ENCODE assay signal across 19 cellular contexts in genomic region chr10:60138026-60138425, GRCh38.
"Had no signal": no experiment of that assay in that cellular context is flagged by ENCODE, and none has a peak within 500 bp of the region (broad histone marks: within the 10 kb centered on the region; RNA-seq: fewer than 3 reads in every experiment).

No MANE protein-coding gene starts in this region.

- H3K27me3 ChIP-seq: colonic mucosa, gastroesophageal sphincter, pancreas, spleen, testis had no signal

- H3K4me3 Mint-ChIP-seq: activated CD4-positive, alpha-beta T cell treated with anti-CD3 and anti-CD28 coated beads, Interleukin-2, amount 10 ng/mL, durations not matched to agents 24 days and 14 days; activated T-helper 1 cell treated with anti-CD3 and anti-CD28 coated beads, Interleukin-12 subunit alpha, Interleukin-12 subunit beta, Interleukin-2, Interleukin-4 antibody, amounts not matched to agents 30 ng/mL and 10 ng/mL and 1 ng/mL, durations not matched to agents 14 hours and 24 hours and 36 hours; immature natural killer cell; memory B cell; neural crest cell had no signal

- ATAC-seq: gastroesophageal sphincter; left lobe of liver; pancreas; right cardiac atrium; stimulated activated naive CD8-positive, alpha-beta T cell treated with anti-CD3 and anti-CD28 coated beads, Interleukin-15, Interleukin-2, amounts not matched to agents 100 U/mL and 50 U/mL, for 24 hours had no signal

- H3K36me3 ChIP-seq: colonic mucosa, gastroesophageal sphincter, pancreas had no signal

- H3K4me3 ChIP-seq: gastroesophageal sphincter, pancreas, spleen, testis had no signal

- H3K9me3 ChIP-seq: colonic mucosa, gastroesophageal sphincter, pancreas, SK-N-SH, spleen, testis had no signal

- DNase-seq: activated CD4-positive, alpha-beta T cell treated with anti-CD3 and anti-CD28 coated beads, Interleukin-2, amount 10 ng/mL, durations not matched to agents 24 days and 14 days; activated naive CD4-positive, alpha-beta T cell treated with Interleukin-2 at 50 U/mL for 16 hours; colonic mucosa; effector CD8-positive, alpha-beta T cell; hippocampal formation; immature natural killer cell; pancreas; right cardiac atrium; SK-N-SH; spleen; stimulated activated CD4-positive, alpha-beta T cell treated with anti-CD3 and anti-CD28 coated beads, Interleukin-2, amount 100 ng/mL, for 24 hours; stimulated activated naive CD8-positive, alpha-beta T cell treated with anti-CD3 and anti-CD28 coated beads, Interleukin-15, Interleukin-2, amounts not matched to agents 100 U/mL and 50 U/mL, for 24 hours; T-helper 1 cell; testis had no signal

- H3K4me1 Mint-ChIP-seq: immature natural killer cell had no signal

- H3K9me2 ChIP-seq: SK-N-SH had no signal

- H3K9me3 Mint-ChIP-seq: activated CD4-positive, alpha-beta T cell treated with anti-CD3 and anti-CD28 coated beads, Interleukin-2, amount 10 ng/mL, durations not matched to agents 24 days and 14 days; activated T-helper 1 cell treated with anti-CD3 and anti-CD28 coated beads, Interleukin-12 subunit alpha, Interleukin-12 subunit beta, Interleukin-2, Interleukin-4 antibody, amounts not matched to agents 30 ng/mL and 10 ng/mL and 1 ng/mL, durations not matched to agents 14 hours and 24 hours and 36 hours; immature natural killer cell; memory B cell; neural crest cell had no signal

- H3K9ac ChIP-seq: SK-N-SH had no signal

- H3K4me1 ChIP-seq: colonic mucosa, spleen had no signal

- H3K27ac Mint-ChIP-seq: activated T-helper 1 cell treated with anti-CD3 and anti-CD28 coated beads, Interleukin-12 subunit alpha, Interleukin-12 subunit beta, Interleukin-2, Interleukin-4 antibody, amounts not matched to agents 30 ng/mL and 10 ng/mL and 1 ng/mL, durations not matched to agents 14 hours and 24 hours and 36 hours; immature natural killer cell; memory B cell had no signal

- H3K27ac ChIP-seq: colonic mucosa, gastroesophageal sphincter, pancreas, spleen had no signal

- H3K4me2 ChIP-seq: SK-N-SH had no signal

- H3K27me3 Mint-ChIP-seq: activated CD4-positive, alpha-beta T cell treated with anti-CD3 and anti-CD28 coated beads, Interleukin-2, amount 10 ng/mL, durations not matched to agents 24 days and 14 days; memory B cell had no signal
